ENCODE assay signal across 8 cellular contexts in genomic region chr12:132710422-132711168, GRCh38. TPM values are rescaled to one million over a fixed set of nuclear protein-coding genes. Genes with fewer than 3 reads are reported as not detected.
DNase-seq lines count a peak whose midpoint lies in the region; ATAC-seq and TF ChIP-seq lines count a peak whose summit lies in the region.

Gene PGAM5, plus strand, starts transcription at chr12:132710842. Its CDS starts 35 bp downstream, at chr12:132710877.

- H3K9me3 ChIP-seq in CD8-positive, alpha-beta T cell (ENCODE audit: low read length) = peaks cover 10% of the 10 kb centered on the region
- no peaks in the 10 kb centered on the region for H3K9me3 ChIP-seq in ectodermal cell (ENCODE audit: control insufficient read depth, low read length)
- peaks cover 0 to 4% of the 10 kb centered on the region in 2 donors for H3K9me3 ChIP-seq in lung (ENCODE audit: control insufficient read depth in 2 of 2, insufficient read depth in 1 of 2, low read length in 1 of 2)

- H3K9me3 Mint-ChIP-seq in CD8-positive, alpha-beta T cell = peaks cover 9% of the 10 kb centered on the region
- H3K9me3 Mint-ChIP-seq in activated CD4-positive, alpha-beta memory T cell treated with anti-CD3 and anti-CD28 coated beads, Interleukin-2, amount 10 ng/mL, durations not matched to agents 7 days and 5 days = no peaks in the 10 kb centered on the region

- POLR2A ChIA-PET in CD8-positive, alpha-beta T cell (lab: Charles Lee) = interaction anchor here (1.4 kb wide), 1 partner anchor 13 kb away, joined by 5 read pairs; no protein-coding TSS in a partner anchor
- POLR2A ChIA-PET in activated CD4-positive, alpha-beta memory T cell treated with anti-CD3 and anti-CD28 coated beads, Interleukin-2, amount 10 ng/mL, durations not matched to agents 7 days and 5 days (lab: Charles Lee) = interaction anchor here (1.2 to 2.2 kb wide), 5 partner anchors 9 to 275 kb away, joined by 3 to 12 read pairs (median 5); partner anchors contain the start of genes ANKLE2, GOLGA3 and ZNF26

- peak within 1 kb of the TSS; percentile 68 for H3K4me3 ChIP-seq in CD8-positive, alpha-beta T cell (ENCODE audit: low read depth, low read length)
- H3K4me3 ChIP-seq in ectodermal cell (ENCODE audit: insufficient read depth, low read depth, low read length) (peak within 1 kb of the TSS; percentile 73), lung (peak within 1 kb of the TSS; percentile 93)

- intact Hi-C loops in CD8-positive, alpha-beta T cell (cut with DNase I, micrococcal nuclease) = loop anchor here (1.0 to 2.0 kb wide), 8 partner anchors 23 to 276 kb away; partner anchors contain the start of genes ANKLE2 (in 2 of the 2), POLE (in 2 of the 2), PXMP2 (in 2 of the 2) and CHFR (in 1 of the 2)

- CTCF ChIA-PET in CD8-positive, alpha-beta T cell (lab: Charles Lee) = no interaction called here
- CTCF ChIA-PET in activated CD4-positive, alpha-beta memory T cell treated with anti-CD3 and anti-CD28 coated beads, Interleukin-2, amount 10 ng/mL, durations not matched to agents 7 days and 5 days (lab: Charles Lee) = no interaction called here

- peaks cover 21% of the 10 kb centered on the region for H3K4me1 ChIP-seq in CD8-positive, alpha-beta T cell (ENCODE audit: insufficient read depth, low read length)
- no peaks in the 10 kb centered on the region for H3K4me1 ChIP-seq in ectodermal cell (ENCODE audit: control insufficient read depth, insufficient read depth, low read length)
- H3K4me1 ChIP-seq in lung (ENCODE audit: control insufficient read depth in 2 of 2, insufficient read depth in 2 of 2, low read length in 2 of 2) = peaks cover 0 to 5% of the 10 kb centered on the region in 2 donors

- H3K4me1 Mint-ChIP-seq in CD8-positive, alpha-beta T cell (ENCODE audit: low read depth) = peaks cover 21% of the 10 kb centered on the region
- H3K4me1 Mint-ChIP-seq in activated CD4-positive, alpha-beta memory T cell treated with anti-CD3 and anti-CD28 coated beads, Interleukin-2, amount 10 ng/mL, durations not matched to agents 7 days and 5 days = peaks cover 25% of the 10 kb centered on the region

- H3K36me3 ChIP-seq in CD8-positive, alpha-beta T cell (ENCODE audit: insufficient read depth, low read length) = peaks cover 8% of the 10 kb centered on the region
- H3K36me3 ChIP-seq in ectodermal cell (ENCODE audit: control insufficient read depth, insufficient read depth, low read length) (peaks cover 6% of the 10 kb centered on the region), lung (ENCODE audit: control insufficient read depth in 2 of 2, insufficient read depth in 2 of 2, low read length in 2 of 2) (peaks cover 0 to 5% of the 10 kb centered on the region in 2 donors)

- no peak for TF ChIP-seq CTCF in CD8-positive, alpha-beta T cell (IDR thresholded peaks at IDR 0.05)
- no peak for TF ChIP-seq CTCF in lung (IDR thresholded peaks at IDR 0.05; ENCODE audit: control extremely low read depth, extremely low read depth)

- H3K27ac ChIP-seq in CD8-positive, alpha-beta T cell (ENCODE audit: low read depth, low read length) = peak within 1 kb of the TSS; percentile 75
- H3K27ac ChIP-seq in ectodermal cell (ENCODE audit: insufficient read depth, low read depth, low read length, poor library complexity, severe bottlenecking) (peak within 1 kb of the TSS; percentile 11), lung (ENCODE audit: low read depth in 1 of 2, low read length in 1 of 2) (peak within 1 kb of the TSS; percentile 50 to 73)

- H3K27me3 Mint-ChIP-seq in CD8-positive, alpha-beta T cell (ENCODE audit: low read depth) = no peaks in the 10 kb centered on the region
- no peaks in the 10 kb centered on the region for H3K27me3 Mint-ChIP-seq in activated CD4-positive, alpha-beta memory T cell treated with anti-CD3 and anti-CD28 coated beads, Interleukin-2, amount 10 ng/mL, durations not matched to agents 7 days and 5 days

- 0 to 1% methylated on average over 100 of the region's 100 CpGs for WGBS in ectodermal cell, 2 experiments
- 0% methylated on average over 77 to 100 of the region's 100 CpGs for WGBS in lung, 2 donors

- H3K27ac Mint-ChIP-seq in CD8-positive, alpha-beta T cell = peak within 1 kb of the TSS; percentile 94
- H3K27ac Mint-ChIP-seq in activated CD4-positive, alpha-beta memory T cell treated with anti-CD3 and anti-CD28 coated beads, Interleukin-2, amount 10 ng/mL, durations not matched to agents 7 days and 5 days = peak within 1 kb of the TSS; percentile 71

- peak within 1 kb of the TSS; percentile 87 for H3K4me3 Mint-ChIP-seq in CD8-positive, alpha-beta T cell
- peak within 1 kb of the TSS; percentile 82 for H3K4me3 Mint-ChIP-seq in activated CD4-positive, alpha-beta memory T cell treated with anti-CD3 and anti-CD28 coated beads, Interleukin-2, amount 10 ng/mL, durations not matched to agents 7 days and 5 days

- DNase-seq in CD8-positive, alpha-beta T cell = peak; percentile 81 to 95 (median 89)
- peak; percentile 49 for DNase-seq in NCI-H82 treated with DMSO at 0.1 percent for 48 hours (lab: John Stamatoyannopoulos, UW; ENCODE audit: unreplicated experiment)
- DNase-seq in activated CD4-positive, alpha-beta memory T cell treated with anti-CD3 and anti-CD28 coated beads, Interleukin-2, amount 10 ng/mL, durations not matched to agents 7 days and 5 days = peak; percentile 92
- peak; percentile 81 for DNase-seq in lung (ENCODE audit: low spot score)
- peak; percentile 73 to 82 (median 75) for DNase-seq in stimulated activated CD4-positive, alpha-beta T cell treated with anti-CD3 and anti-CD28 coated beads, TNF-alpha, amount 100 ng/mL, for 24 hours (ENCODE audit: low read depth in 3 of 3)

- H3K36me3 Mint-ChIP-seq in CD8-positive, alpha-beta T cell = peaks cover 17% of the 10 kb centered on the region
- H3K36me3 Mint-ChIP-seq in activated CD4-positive, alpha-beta memory T cell treated with anti-CD3 and anti-CD28 coated beads, Interleukin-2, amount 10 ng/mL, durations not matched to agents 7 days and 5 days (ENCODE audit: low read depth) = peaks cover 11% of the 10 kb centered on the region

- ATAC-seq in CD8-positive, alpha-beta T cell = peak; percentile 97
- ATAC-seq in GM19455 (IDR thresholded peaks at IDR 0.05; ENCODE audit: unreplicated experiment) (peak; percentile 88), HG03575 (IDR thresholded peaks at IDR 0.05; ENCODE audit: extremely low read depth, insufficient number of reproducible peaks, low FRiP score, unreplicated experiment) (peak; percentile 37), lung (ENCODE audit: insufficient read depth, low FRiP score) (peak; percentile 95)

- H3K27me3 ChIP-seq in CD8-positive, alpha-beta T cell (ENCODE audit: insufficient read depth, low read length) = no peaks in the 10 kb centered on the region
- H3K27me3 ChIP-seq in ectodermal cell (ENCODE audit: control insufficient read depth, insufficient read depth, low read length, poor library complexity, severe bottlenecking) = no peaks in the 10 kb centered on the region
- H3K27me3 ChIP-seq in lung (ENCODE audit: control insufficient read depth, insufficient read depth) = no peaks in the 10 kb centered on the region

RNA-seq across cellular contexts. Expression of gene PGAM5, which starts in this region (rescaled TPM):
- total RNA-seq in CD8-positive, alpha-beta T cell = 10 to 100 TPM; 14.7 to 15.7 TPM
- 10 to 100 TPM; 32.5 to 35.1 TPM for total RNA-seq in activated CD4-positive, alpha-beta memory T cell treated with anti-CD3 and anti-CD28 coated beads, Interleukin-2, amount 10 ng/mL, durations not matched to agents 7 days and 5 days
- 67.8 TPM for polyA plus RNA-seq in ectodermal cell (2013, experiment 1 of 4)
- polyA plus RNA-seq in ectodermal cell (2013, experiment 2 of 4) = 73.4 TPM
- polyA plus RNA-seq in ectodermal cell (2013, experiment 3 of 4) = 44.9 TPM
- 42.1 TPM for polyA plus RNA-seq in ectodermal cell (2013, experiment 4 of 4)
- 10 to 100 TPM; 11.0 to 32.4 TPM for total RNA-seq in lung
- 10 to 100 TPM; 22.4 to 23.9 TPM for polyA plus RNA-seq in lung

Comparison
In these comparisons a context has a peak if more than half of its experiments do, and no peak if none do; other contexts are left out.
1. Peak in every context shown above with its lines: DNase-seq, ATAC-seq, H3K4me3 ChIP-seq and H3K27ac ChIP-seq.
2. ATAC-seq: peak in every context shown above with its lines; median percentile 97 in CD8-positive, alpha-beta T cell; 95 in lung; 88 in GM19455; 37 in HG03575.
3. H3K27ac ChIP-seq: peak in every context shown above with its lines; median percentile 75 in CD8-positive, alpha-beta T cell; 62 in lung; 11 in ectodermal cell.